ENCODE assay signal across 20 cellular contexts in the genomic region with DNA sequence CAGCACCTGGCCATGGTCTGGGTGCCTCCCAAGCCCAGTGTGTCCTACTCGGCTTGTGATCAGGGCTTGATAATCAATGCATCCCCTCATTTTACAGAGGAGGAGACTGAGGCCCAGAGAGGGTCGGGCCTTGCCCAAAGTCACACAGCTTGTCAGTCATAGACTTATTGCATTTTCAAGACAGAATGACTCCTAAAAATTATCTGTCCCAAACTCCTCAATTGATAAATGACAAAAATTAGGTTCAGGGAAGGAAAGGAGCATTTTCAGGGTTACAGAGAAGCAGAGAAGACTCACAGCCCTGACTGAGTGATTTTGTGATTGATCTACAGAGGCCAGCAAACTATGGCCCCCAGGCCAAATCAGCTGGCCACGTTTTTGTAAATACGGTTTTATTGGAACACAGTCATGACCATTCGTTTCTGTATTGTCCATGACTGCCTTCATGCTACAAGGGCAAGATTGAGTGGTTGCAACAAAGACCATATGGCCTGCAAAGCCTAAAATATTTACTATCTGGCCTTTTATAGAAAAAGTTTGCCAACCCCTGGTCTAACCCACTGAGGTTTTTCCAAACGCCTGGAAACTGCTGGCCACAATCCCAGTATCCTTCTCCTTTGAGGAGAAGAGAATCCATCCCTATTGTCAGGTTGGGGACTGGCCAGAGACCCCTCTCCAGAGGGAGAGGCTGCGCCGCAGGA. TPM values are rescaled to one million over a fixed set of nuclear protein-coding genes. Genes with fewer than 3 reads are reported as not detected.
DNase-seq lines count a peak whose midpoint lies in the region; ATAC-seq and TF ChIP-seq lines count a peak whose summit lies in the region.
"Had no signal": no experiment of that assay in that cellular context is flagged by ENCODE, and none has a peak within 500 bp of the region (broad histone marks: within the 10 kb centered on the region; RNA-seq: fewer than 3 reads in every experiment).

No MANE protein-coding gene starts in this region.

- TF ChIP-seq CTCF in GM23338 (conservative IDR thresholded peaks at IDR 0.05; ENCODE audit: low read depth in 2 of 2): no peak
- TF ChIP-seq CTCF in fibroblast of villous mesenchyme (IDR thresholded peaks at IDR 0.05; ENCODE audit: insufficient read depth, low read depth, low read length): no peak
- no peak for TF ChIP-seq CTCF in MCF 10A (IDR thresholded peaks at IDR 0.05; ENCODE audit: unreplicated experiment)

- H3K27ac Mint-ChIP-seq in GM23338: no peak overlapping the region
- no peak overlapping the region for H3K27ac Mint-ChIP-seq in MCF 10A (ENCODE audit: low read depth, unreplicated experiment)
- H3K27ac Mint-ChIP-seq: activated CD4-positive, alpha-beta T cell treated with anti-CD3 and anti-CD28 coated beads, Interleukin-2, amount 10 ng/mL, durations not matched to agents 24 days and 14 days; CD4-positive, alpha-beta T cell had no signal

- no peaks in the 10 kb centered on the region for H3K36me3 ChIP-seq in GM23338 (ENCODE audit: insufficient read depth)
- H3K36me3 ChIP-seq: adrenal gland, left lung had no signal

- no TSS peak for BruUV-seq in MCF 10A (replicated peaks; lab: Mats Ljungman, UMichigan)

- H3K4me2 ChIP-seq in GM23338: no peak overlapping the region

- DNase-seq in GM23338 (ENCODE audit: low spot score): no peak
- peak; percentile 20 for DNase-seq in RPMI7951 (ENCODE audit: low read depth)
- DNase-seq in fibroblast of villous mesenchyme (ENCODE audit: low read depth): peak; percentile 51
- DNase-seq in MV-4-11 (lab: John Stamatoyannopoulos, UW): no peak
- no peak for DNase-seq in nucleus accumbens (lab: John Stamatoyannopoulos, UW)
- DNase-seq in MCF 10A (ENCODE audit: unreplicated experiment): no peak
- DNase-seq: activated CD4-positive, alpha-beta T cell treated with anti-CD3 and anti-CD28 coated beads, Interleukin-2, amount 10 ng/mL, durations not matched to agents 24 days and 14 days; activated CD8-positive, alpha-beta memory T cell treated with anti-CD3 and anti-CD28 coated beads, Interleukin-2, amount 50 U/mL, for 48 hours; activated gamma-delta T cell; adrenal gland; CD4-positive, alpha-beta T cell; effector memory CD4-positive, alpha-beta T cell; foreskin fibroblast; left lung; NCI-H226; NK-92 treated with Interleukin-12 subunit alpha and Interleukin-12 subunit beta, amount 100 ng/mL, for 24 hours; SW 1271 had no signal

- POLR2A ChIA-PET in MCF 10A (lab: Yijun Ruan, JAX): interaction anchor here (1.3 kb wide), 1 partner anchor 35 kb away, joined by 3 read pairs; the partner anchor contains the start of gene NAV2

- ATAC-seq in GM23338 (no peak), GM19467 (IDR thresholded peaks at IDR 0.05; ENCODE audit: unreplicated experiment) (no peak)
- ATAC-seq: left lung had no signal

- H3K4me1 Mint-ChIP-seq in GM23338 (peaks cover 46% of the 10 kb centered on the region), MCF 10A (ENCODE audit: insufficient read depth, unreplicated experiment) (peaks cover 43% of the 10 kb centered on the region)
- H3K4me1 Mint-ChIP-seq: activated CD4-positive, alpha-beta T cell treated with anti-CD3 and anti-CD28 coated beads, Interleukin-2, amount 10 ng/mL, durations not matched to agents 24 days and 14 days; central memory CD8-positive, alpha-beta T cell had no signal

- H3K9me2 ChIP-seq in GM23338 (ENCODE audit: insufficient read depth): no peaks in the 10 kb centered on the region

- H3K9me3 Mint-ChIP-seq in GM23338 (no peaks in the 10 kb centered on the region), MCF 10A (ENCODE audit: unreplicated experiment) (no peaks in the 10 kb centered on the region)
- H3K9me3 Mint-ChIP-seq: activated CD4-positive, alpha-beta T cell treated with anti-CD3 and anti-CD28 coated beads, Interleukin-2, amount 10 ng/mL, durations not matched to agents 24 days and 14 days; CD4-positive, alpha-beta T cell; central memory CD8-positive, alpha-beta T cell had no signal

- H3K27me3 Mint-ChIP-seq in GM23338 (ENCODE audit: insufficient read depth, low read depth, poor library complexity) (peaks cover 16% of the 10 kb centered on the region), MCF 10A (ENCODE audit: insufficient read depth, unreplicated experiment) (no peaks in the 10 kb centered on the region)

- no peaks in the 10 kb centered on the region for H3K27me3 ChIP-seq in GM23338 (ENCODE audit: insufficient read depth)
- H3K27me3 ChIP-seq: adrenal gland, left lung had no signal

- no peak overlapping the region for H3K4me3 ChIP-seq in GM23338
- H3K4me3 ChIP-seq in fibroblast of villous mesenchyme (ENCODE audit: low read depth, low read length): no peak overlapping the region
- no peak overlapping the region for H3K4me3 ChIP-seq in skin epidermis
- H3K4me3 ChIP-seq: adrenal gland, left lung had no signal

- CTCF ChIA-PET in MCF 10A (lab: Yijun Ruan, JAX): interaction anchor here (1.4 kb wide), 1 partner anchor 66 kb away, joined by 3 read pairs; no protein-coding TSS in a partner anchor

- H3F3A ChIP-seq in GM23338 (replicated peaks; ENCODE audit: low read depth): peaks cover 3% of the 10 kb centered on the region; the same call in 1 of the 2 replicates

- H3K27ac ChIP-seq in GM23338 (ENCODE audit: low read depth): no peak overlapping the region
- peak overlapping the region in 16 of 21 experiments; percentile 30 to 79 (median 57) for H3K27ac ChIP-seq in skin epidermis

- intact Hi-C loops in MCF 10A (cut with micrococcal nuclease): no loop called here

- no peaks in the 10 kb centered on the region for H3K36me3 Mint-ChIP-seq in GM23338 (ENCODE audit: low read depth)
- no peaks in the 10 kb centered on the region for H3K36me3 Mint-ChIP-seq in MCF 10A (ENCODE audit: insufficient read depth, unreplicated experiment)

- H3K79me2 ChIP-seq in GM23338 (replicated peaks; ENCODE audit: insufficient read depth): no peaks in the 10 kb centered on the region

- no peaks in the 10 kb centered on the region for H4K20me1 ChIP-seq in GM23338 (replicated peaks; ENCODE audit: insufficient read depth)

- H3K4me3 Mint-ChIP-seq in GM23338 (no peak overlapping the region), MCF 10A (ENCODE audit: unreplicated experiment) (no peak overlapping the region)
- H3K4me3 Mint-ChIP-seq: activated CD4-positive, alpha-beta T cell treated with anti-CD3 and anti-CD28 coated beads, Interleukin-2, amount 10 ng/mL, durations not matched to agents 24 days and 14 days; CD4-positive, alpha-beta T cell; central memory CD8-positive, alpha-beta T cell had no signal

- peaks cover 22% of the 10 kb centered on the region for H3K4me1 ChIP-seq in GM23338 (ENCODE audit: insufficient read depth)

- H2AFZ ChIP-seq in GM23338: peak overlapping the region; percentile 85; the same call in 1 of the 2 replicates

TF ChIP-seq in GM23338, 12 proteins besides CTCF, POLR2A, EP300 and RAD21 (continues in another document):
- TF ChIP-seq CREB1 (CRISPR knock-in tag; IDR thresholded peaks at IDR 0.05; ENCODE audit: low read depth): no peak
- TF ChIP-seq STAT1 (IDR thresholded peaks at IDR 0.05; ENCODE audit: unreplicated experiment): no peak
- no peak for TF ChIP-seq ZNF331 (CRISPR knock-in tag; IDR thresholded peaks at IDR 0.05; ENCODE audit: low read depth)
- TF ChIP-seq EZH2 (IDR thresholded peaks at IDR 0.05; ENCODE audit: low read depth, unreplicated experiment): no peak
- no peak for TF ChIP-seq ZNF114 (CRISPR knock-in tag; IDR thresholded peaks at IDR 0.05)

RNA-seq across cellular contexts. Expression of gene NAV2, which starts 35.1 kb away (rescaled TPM):
- total RNA-seq in GM23338 (2014; rRNA removed; shearing (Covaris generic)): 42.3 and 45.0 TPM in 2 replicates
- 23.4 and 26.0 TPM in 2 replicates for polyA plus RNA-seq in GM23338 (2016; fragmentation: Nextera tagmentation; extraction: Ambion mirVana)
- 6.9 and 7.1 TPM in 2 replicates for total RNA-seq in RPMI7951 (2014; rRNA removed; shearing (Covaris generic))
- total RNA-seq in fibroblast of villous mesenchyme (11.2 and 11.3 TPM in 2 replicates), MCF 10A (2022) (116 and 139 TPM in 2 replicates)
- total RNA-seq: activated CD4-positive, alpha-beta T cell treated with anti-CD3 and anti-CD28 coated beads, Interleukin-2, amount 10 ng/mL, durations not matched to agents 24 days and 14 days had no signal

Comparison
In these comparisons a context has a peak if more than half of its experiments do, and no peak if none do; other contexts are left out.
1. DNase-seq: peak in RPMI7951 (single experiment) and fibroblast of villous mesenchyme (single experiment); none in GM23338 (single experiment), MV-4-11 (single experiment), nucleus accumbens (0 of 56) and MCF 10A (single experiment).